ENCODE assay signal across 27 cellular contexts in genomic region chr3:186496016-186496415, GRCh38. TPM values are rescaled to one million over a fixed set of nuclear protein-coding genes. Genes with fewer than 3 reads are reported as not detected.
DNase-seq lines count a peak whose midpoint lies in the region; ATAC-seq and TF ChIP-seq lines count a peak whose summit lies in the region.
"Had no signal": no experiment of that assay in that cellular context is flagged by ENCODE, and none has a peak within 500 bp of the region (broad histone marks: within the 10 kb centered on the region; RNA-seq: fewer than 3 reads in every experiment).

No MANE protein-coding gene starts in this region.

- no peak overlapping the region for H3K4me3 ChIP-seq in coronary artery
- H3K4me3 ChIP-seq: GM23248, MG63 had no signal

- no peak for TF ChIP-seq CTCF in coronary artery (IDR thresholded peaks at IDR 0.05)

- no peak overlapping the region for H3K4me3 Mint-ChIP-seq in stimulated activated memory B cell treated with anti-CD40 and anti-IgM and Interleukin-4, amounts not matched to agents 10 μg/mL and 1 μg/mL and 100 μg/mL, for 72 hours
- no peak overlapping the region for H3K4me3 Mint-ChIP-seq in activated CD8-positive, alpha-beta memory T cell treated with anti-CD3 and anti-CD28 coated beads, Interleukin-2, amount 10 ng/mL, durations not matched to agents 7 days and 5 days
- H3K4me3 Mint-ChIP-seq: B cell; CD14-positive monocyte; CD8-positive, alpha-beta memory T cell had no signal

- H3K4me1 Mint-ChIP-seq in stimulated activated memory B cell treated with anti-CD40 and anti-IgM and Interleukin-4, amounts not matched to agents 10 μg/mL and 1 μg/mL and 100 μg/mL, for 72 hours: peaks cover 21% of the 10 kb centered on the region
- H3K4me1 Mint-ChIP-seq in activated CD8-positive, alpha-beta memory T cell treated with anti-CD3 and anti-CD28 coated beads, Interleukin-2, amount 10 ng/mL, durations not matched to agents 7 days and 5 days: no peaks in the 10 kb centered on the region
- H3K4me1 Mint-ChIP-seq: CD14-positive monocyte; CD8-positive, alpha-beta memory T cell had no signal

- in situ Hi-C loops in G401 (cut with HindIII; ENCODE audit: low sequenced_read_pairs): no loop called here

- H3K27ac ChIP-seq in coronary artery: peak overlapping the region; percentile 68 to 78
- H3K27ac ChIP-seq: 22Rv1, GM23248 had no signal

- no peaks in the 10 kb centered on the region for H3K27me3 Mint-ChIP-seq in stimulated activated memory B cell treated with anti-CD40 and anti-IgM and Interleukin-4, amounts not matched to agents 10 μg/mL and 1 μg/mL and 100 μg/mL, for 72 hours
- peaks cover 27% of the 10 kb centered on the region for H3K27me3 Mint-ChIP-seq in activated CD8-positive, alpha-beta memory T cell treated with anti-CD3 and anti-CD28 coated beads, Interleukin-2, amount 10 ng/mL, durations not matched to agents 7 days and 5 days
- H3K27me3 Mint-ChIP-seq: B cell had no signal

- H3K36me3 Mint-ChIP-seq in stimulated activated memory B cell treated with anti-CD40 and anti-IgM and Interleukin-4, amounts not matched to agents 10 μg/mL and 1 μg/mL and 100 μg/mL, for 72 hours: peaks cover 7% of the 10 kb centered on the region
- H3K36me3 Mint-ChIP-seq in activated CD8-positive, alpha-beta memory T cell treated with anti-CD3 and anti-CD28 coated beads, Interleukin-2, amount 10 ng/mL, durations not matched to agents 7 days and 5 days: peaks cover 3% of the 10 kb centered on the region
- H3K36me3 Mint-ChIP-seq: CD14-positive monocyte had no signal

- ATAC-seq in stimulated activated memory B cell treated with anti-CD40 and anti-IgM and Interleukin-4, amounts not matched to agents 10 μg/mL and 1 μg/mL and 100 μg/mL, for 72 hours: no peak
- ATAC-seq in HG02588 (IDR thresholded peaks at IDR 0.05; ENCODE audit: unreplicated experiment): no peak
- ATAC-seq in activated CD8-positive, alpha-beta memory T cell treated with anti-CD3 and anti-CD28 coated beads, Interleukin-2, amount 10 ng/mL, durations not matched to agents 7 days and 5 days: no peak
- ATAC-seq: PC-3 had no signal

- H3K27ac Mint-ChIP-seq in stimulated activated memory B cell treated with anti-CD40 and anti-IgM and Interleukin-4, amounts not matched to agents 10 μg/mL and 1 μg/mL and 100 μg/mL, for 72 hours: peak overlapping the region; percentile 5
- no peak overlapping the region for H3K27ac Mint-ChIP-seq in activated CD8-positive, alpha-beta memory T cell treated with anti-CD3 and anti-CD28 coated beads, Interleukin-2, amount 10 ng/mL, durations not matched to agents 7 days and 5 days
- H3K27ac Mint-ChIP-seq: CD8-positive, alpha-beta memory T cell had no signal

- CTCF ChIA-PET in activated CD8-positive, alpha-beta memory T cell treated with anti-CD3 and anti-CD28 coated beads, Interleukin-2, amount 10 ng/mL, durations not matched to agents 7 days and 5 days (lab: Charles Lee): no interaction called here

- DNase-seq in DMS 273 (lab: John Stamatoyannopoulos, UW; ENCODE audit: unreplicated experiment) (peak; percentile 82), DMS 273 treated with DMSO at 0.1 percent for 48 hours (lab: John Stamatoyannopoulos, UW) (no peak), G401 (ENCODE audit: low spot score) (peak; percentile 70), coronary artery (ENCODE audit: low spot score) (no peak), anterior cingulate cortex (lab: John Stamatoyannopoulos, UW) (no peak)
- no peak for DNase-seq in activated CD8-positive, alpha-beta memory T cell treated with anti-CD3 and anti-CD28 coated beads, Interleukin-2, amount 10 ng/mL, durations not matched to agents 7 days and 5 days
- DNase-seq: Calu3; CD8-positive, alpha-beta memory T cell; GM23248; H7; IMR-90; KG1; MG63; NCI-H1105 treated with DMSO at 0.1 percent for 48 hours; NCI-H146; NCI-H2029 treated with DMSO at 0.1 percent for 48 hours; NCI-H226; NCI-H510A; NCI-H748 treated with DMSO at 0.1 percent for 48 hours; NK-92 treated with Interleukin-12 subunit alpha and Interleukin-12 subunit beta, amount 100 ng/mL, for 24 hours; PC-3; SK-N-SH had no signal

- peaks cover 12% of the 10 kb centered on the region for H3K9me3 Mint-ChIP-seq in stimulated activated memory B cell treated with anti-CD40 and anti-IgM and Interleukin-4, amounts not matched to agents 10 μg/mL and 1 μg/mL and 100 μg/mL, for 72 hours
- no peaks in the 10 kb centered on the region for H3K9me3 Mint-ChIP-seq in activated CD8-positive, alpha-beta memory T cell treated with anti-CD3 and anti-CD28 coated beads, Interleukin-2, amount 10 ng/mL, durations not matched to agents 7 days and 5 days (ENCODE audit: low read depth)

RNA-seq across cellular contexts. Expression of gene CRYGS, which starts 48.2 kb away (rescaled TPM):
- total RNA-seq in G401 (2014; rRNA removed; shearing (Covaris generic)): 0.37 and 2.0 TPM in 2 replicates
- total RNA-seq in activated CD8-positive, alpha-beta memory T cell treated with anti-CD3 and anti-CD28 coated beads, Interleukin-2, amount 10 ng/mL, durations not matched to agents 7 days and 5 days: 1 to 10 TPM; 3.8 to 4.7 TPM

Comparison
In these comparisons a context has a peak if more than half of its experiments do, and no peak if none do; other contexts are left out.
1. DNase-seq: peak in DMS 273 (single experiment) and G401 (single experiment); none in DMS 273 treated with DMSO at 0.1 percent for 48 hours (single experiment), coronary artery (single experiment), anterior cingulate cortex (0 of 58) and activated CD8-positive, alpha-beta memory T cell treated with anti-CD3 and anti-CD28 coated beads, Interleukin-2, amount 10 ng/mL, durations not matched to agents 7 days and 5 days (single experiment).